Comparison of ENCODE assay signal across 19 cellular contexts in the genomic region with DNA sequence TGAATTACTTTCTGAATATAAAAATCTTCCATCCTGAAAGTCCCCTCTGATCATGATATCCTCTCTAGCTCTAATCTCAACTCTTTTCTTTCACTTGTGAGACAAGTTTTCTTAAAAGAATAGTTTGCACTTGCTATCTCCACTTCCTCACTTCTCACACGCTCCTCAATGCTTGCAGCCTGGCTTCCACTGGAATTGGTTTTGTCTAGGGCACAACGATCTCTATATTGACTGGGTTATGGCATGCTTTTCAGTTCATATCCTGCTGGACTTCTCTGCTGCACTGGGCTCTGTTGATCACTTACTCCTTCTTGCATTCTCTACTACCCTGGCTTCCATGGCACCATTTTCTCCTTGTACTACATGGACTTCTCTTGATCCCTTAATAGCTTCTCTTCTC. TPM values are rescaled to one million over a fixed set of nuclear protein-coding genes. Genes with fewer than 3 reads are reported as not detected.
DNase-seq lines count a peak whose midpoint lies in the region; ATAC-seq, FAIRE-seq and TF ChIP-seq lines count a peak whose summit lies in the region.
"Had no signal": no experiment of that assay in that cellular context is flagged by ENCODE, and none has a peak within 500 bp of the region (broad histone marks: within the 10 kb centered on the region; RNA-seq: fewer than 3 reads in every experiment).

No MANE protein-coding gene starts in this region.

- H4K20me1 ChIP-seq in OCI-LY1 (ENCODE audit: insufficient read depth, low read length), result no peaks in the 10 kb centered on the region
- no peaks in the 10 kb centered on the region for H4K20me1 ChIP-seq in osteoblast (ENCODE audit: insufficient read depth, low read length)

- H3K79me2 ChIP-seq in OCI-LY1 (ENCODE audit: insufficient read depth, low read length), result peaks cover 41% of the 10 kb centered on the region
- H3K79me2 ChIP-seq in osteoblast (ENCODE audit: insufficient read depth, low read length), result no peaks in the 10 kb centered on the region

- H3K9me3 ChIP-seq in OCI-LY1 (ENCODE audit: low read length), result no peaks in the 10 kb centered on the region
- no peaks in the 10 kb centered on the region for H3K9me3 ChIP-seq in osteoblast (ENCODE audit: low read depth, low read length)
- no peaks in the 10 kb centered on the region for H3K9me3 ChIP-seq in ovary
- H3K9me3 ChIP-seq: Caco-2, gastrocnemius medialis, stomach had no signal

- H3K4me1 ChIP-seq in OCI-LY1 (ENCODE audit: insufficient read depth, low read length, severe bottlenecking) (peaks cover 60% of the 10 kb centered on the region), osteoblast (ENCODE audit: insufficient read depth, low read length) (peaks cover 19% of the 10 kb centered on the region), ovary (ENCODE audit: insufficient read depth) (no peaks in the 10 kb centered on the region)
- H3K4me1 ChIP-seq: Caco-2, gastrocnemius medialis, stomach had no signal

- 79 to 87% (median 83%) methylated on average over 2 of the region's 2 CpGs for whole genome bisulfite sequencing in ovary, 3 donors

- H3K27ac ChIP-seq in OCI-LY1 (ENCODE audit: low read depth, low read length, poor library complexity, severe bottlenecking) (peak overlapping the region; percentile 99), osteoblast (ENCODE audit: low read depth, low read length) (peak overlapping the region; percentile 94), ovary (no peak overlapping the region)
- H3K27ac ChIP-seq: stomach, WERI-Rb-1 had no signal

- peaks cover 3% of the 10 kb centered on the region; the same call in 1 of the 2 replicates for H3F3A ChIP-seq in OCI-LY1 (ENCODE audit: insufficient read depth, low read length)

- TF ChIP-seq CTCF in OCI-LY1 (IDR thresholded peaks at IDR 0.05; ENCODE audit: low read length), result no peak
- TF ChIP-seq CTCF in osteoblast (IDR thresholded peaks at IDR 0.05; ENCODE audit: extremely low read depth, low read depth, low read length), result no peak
- TF ChIP-seq CTCF in ovary (IDR thresholded peaks at IDR 0.05), result no peak

- intact Hi-C loops in ovary (cut with DNase I), result no loop called here

- H2AFZ ChIP-seq in OCI-LY1 (ENCODE audit: low read length) (no peak overlapping the region), osteoblast (ENCODE audit: low read length) (no peak overlapping the region)

- no peaks in the 10 kb centered on the region for H3K9me2 ChIP-seq in OCI-LY1 (ENCODE audit: low read depth, low read length)

- TF ChIP-seq EP300 in ovary (IDR thresholded peaks at IDR 0.05), result no peak

- no peak for FAIRE-seq in GM12891 (lab: Jason Lieb, UNC)

- DNase-seq in GM12891 (ENCODE audit: insufficient read length, low spot score) (no peak), osteoblast (ENCODE audit: insufficient read length, low spot score, missing footprints) (no peak), ovary (no peak)
- DNase-seq: activated CD8-positive, alpha-beta T cell treated with anti-CD3 and anti-CD28 coated beads for 36 hours; activated naive CD4-positive, alpha-beta T cell treated with Interleukin-2 at 50 U/mL for 16 hours; activated T-cell treated with anti-CD3 and anti-CD28 coated beads, Interleukin-2, amount 50 U/mL, for 1 hour; Caco-2; gastrocnemius medialis; H9; NCI-H1417 treated with DMSO at 0.1 percent for 48 hours; NCI-H524 treated with DMSO at 0.1 percent for 48 hours; SHP77; stomach; T-helper 17 cell; WERI-Rb-1 had no signal

- peak overlapping the region; percentile 91 for H3K9ac ChIP-seq in OCI-LY1 (ENCODE audit: low read length)

- peak overlapping the region; percentile 93 for H3K4me2 ChIP-seq in OCI-LY1 (ENCODE audit: low read length)
- no peak overlapping the region for H3K4me2 ChIP-seq in osteoblast (ENCODE audit: insufficient read depth, low read length)

- no peak for ATAC-seq in HG02678 (IDR thresholded peaks at IDR 0.05; ENCODE audit: unreplicated experiment)

- no peaks in the 10 kb centered on the region for H3K27me3 ChIP-seq in OCI-LY1 (ENCODE audit: insufficient read depth, low read length)
- H3K27me3 ChIP-seq in osteoblast (ENCODE audit: insufficient read depth, low read length), result no peaks in the 10 kb centered on the region
- no peaks in the 10 kb centered on the region for H3K27me3 ChIP-seq in ovary
- H3K27me3 ChIP-seq: gastrocnemius medialis had no signal

- no peak for TF ChIP-seq POLR2A in GM12891 (IDR thresholded peaks at IDR 0.05; ENCODE audit: low read depth, low read length)
- TF ChIP-seq POLR2A in ovary (IDR thresholded peaks at IDR 0.05), result no peak

- peaks cover 48% of the 10 kb centered on the region for H3K36me3 ChIP-seq in OCI-LY1 (ENCODE audit: insufficient read depth, low read length)
- H3K36me3 ChIP-seq in osteoblast (ENCODE audit: insufficient read depth, low read length), result no peaks in the 10 kb centered on the region
- no peaks in the 10 kb centered on the region for H3K36me3 ChIP-seq in ovary
- H3K36me3 ChIP-seq: gastrocnemius medialis, stomach, WERI-Rb-1 had no signal

- H3K4me3 ChIP-seq in OCI-LY1 (ENCODE audit: low read depth, low read length, poor library complexity, severe bottlenecking), result peak overlapping the region; percentile 83
- H3K4me3 ChIP-seq in osteoblast (ENCODE audit: insufficient read depth, low read length), result no peak overlapping the region
- no peak overlapping the region for H3K4me3 ChIP-seq in ovary
- H3K4me3 ChIP-seq: dorsolateral prefrontal cortex, gastrocnemius medialis, stomach had no signal

TF ChIP-seq in GM12891, 5 proteins besides CTCF, POLR2A, EP300 and RAD21:
- peak; percentile 62 for TF ChIP-seq SPI1 (IDR thresholded peaks at IDR 0.05; ENCODE audit: low read depth, low read length)
- no peak for TF ChIP-seq POLR2AphosphoS5 (IDR thresholded peaks at IDR 0.05; ENCODE audit: low read depth, low read length)

RNA-seq across cellular contexts. Expression of gene FCRLA, which starts 0.5 kb away (rescaled TPM):
- 115 TPM for polyA plus RNA-seq in GM12891 (2012; ENCODE audit: low read depth, missing spikeins)
- total RNA-seq in osteoblast (0.88 and 1.4 TPM in 2 replicates), ovary (under 1 TPM in 2 of 7 donors, not detected in 5; 0.31 to 0.80 TPM)
- under 1 TPM; 0.06 to 0.42 TPM for polyA plus RNA-seq in ovary
- total RNA-seq: activated CD8-positive, alpha-beta T cell treated with anti-CD3 and anti-CD28 coated beads for 36 hours; Caco-2; gastrocnemius medialis; H9 had no signal

RNA-seq across cellular contexts. Expression of gene FCRLB, which starts 13.8 kb away (rescaled TPM):
- 4.9 TPM for polyA plus RNA-seq in GM12891 (2012; ENCODE audit: low read depth, missing spikeins)
- total RNA-seq in osteoblast (1.8 TPM in 2 replicates), ovary (1 to 10 TPM in 5 of 7 donors, under 1 TPM in 2; 0.24 to 4.6 (median 1.2) TPM)
- polyA plus RNA-seq in ovary, result under 1 TPM; 0.32 to 0.99 TPM
- total RNA-seq: gastrocnemius medialis, H9 had no signal

RNA-seq across cellular contexts. Expression of gene DUSP12, which starts 42.1 kb away (rescaled TPM):
- polyA plus RNA-seq in GM12891 (2012; ENCODE audit: low read depth, missing spikeins), result 26.0 TPM
- 20.6 and 32.1 TPM in 2 replicates for total RNA-seq in osteoblast
- 10 to 100 TPM; 15.0 to 28.9 (median 19.8) TPM for total RNA-seq in ovary
- polyA plus RNA-seq in ovary, result 10 to 100 TPM; 16.9 to 26.4 TPM

RNA-seq across cellular contexts. Expression of gene FCGR2B, which starts 44.6 kb away (rescaled TPM):
- 37.4 TPM for polyA plus RNA-seq in GM12891 (2012; ENCODE audit: low read depth, missing spikeins)
- total RNA-seq in osteoblast (0.36 TPM in 1 of 2 replicates, not detected in the other), ovary (10 to 100 TPM in 1 of 7 donors, 1 to 10 TPM in 5, under 1 TPM in 1; 0.89 to 14.3 (median 4.2) TPM)
- 10 to 100 TPM in 1 of 2 donors, 1 to 10 TPM in 1; 3.8 to 31.7 TPM for polyA plus RNA-seq in ovary
- total RNA-seq: activated CD8-positive, alpha-beta T cell treated with anti-CD3 and anti-CD28 coated beads for 36 hours; Caco-2; Daoy; H9 had no signal

RNA-seq across cellular contexts. Expression of gene ATF6, which starts 58.6 kb away (rescaled TPM):
- polyA plus RNA-seq in GM12891 (2012; ENCODE audit: low read depth, missing spikeins), result 8.3 TPM
- total RNA-seq in osteoblast, result 28.6 and 30.1 TPM in 2 replicates
- total RNA-seq in ovary, result 10 to 100 TPM; 20.9 to 31.3 (median 24.5) TPM
- 10 to 100 TPM in 1 of 2 donors, 1 to 10 TPM in 1; 7.9 to 23.4 TPM for polyA plus RNA-seq in ovary

Comparison
In these comparisons a context has a peak if more than half of its experiments do, and no peak if none do; other contexts are left out.
1. H3K27ac ChIP-seq: peak in OCI-LY1 (single experiment) and osteoblast (single experiment); none in ovary (0 of 2).